ENCODE assay signal across 9 cellular contexts in the genomic region with DNA sequence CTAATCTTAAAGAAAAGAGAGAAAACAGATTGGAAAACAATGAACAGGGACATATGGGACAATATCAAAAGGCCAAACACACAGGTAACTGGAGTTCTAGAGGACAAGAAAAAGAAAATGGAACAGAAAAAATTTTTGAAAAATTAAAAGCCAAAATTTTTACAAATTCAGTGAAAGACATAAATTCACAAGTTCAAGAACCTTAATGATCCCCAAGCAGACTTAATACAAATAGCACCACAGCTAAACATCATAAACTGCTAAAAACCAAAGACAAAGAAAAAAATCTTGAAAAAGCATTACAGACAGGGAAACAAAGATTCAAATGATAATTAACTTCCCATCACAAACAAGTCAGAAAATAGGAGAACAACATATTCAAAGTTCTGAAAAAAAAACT.
"Had no signal": no experiment of that assay in that cellular context is flagged by ENCODE, and none has a peak within 500 bp of the region (broad histone marks: within the 10 kb centered on the region; RNA-seq: fewer than 3 reads in every experiment).

No MANE protein-coding gene starts in this region.

- FAIRE-seq: HepG2, HTR-8/SVneo, K562 had no signal

- H3K4me3 ChIP-seq: K562 had no signal

- H3K27ac Mint-ChIP-seq: IgD-negative memory B cell had no signal

- H3K36me3 Mint-ChIP-seq: IgD-negative memory B cell had no signal

- H3K4me2 ChIP-seq: KMS-11 had no signal

- H3K4me3 Mint-ChIP-seq: IgD-negative memory B cell had no signal

- H3K9me3 Mint-ChIP-seq: IgD-negative memory B cell had no signal

- ATAC-seq: HepG2, K562 had no signal

- H3K27ac ChIP-seq: HL-60, KMS-11 had no signal

- DNase-seq: IMR-90, KBM-7, KG1 had no signal
